Comparison of ENCODE assay signal across 31 cellular contexts in genomic region chr22:22933807-22934542, GRCh38.
DNase-seq lines count a peak whose midpoint lies in the region; ATAC-seq and TF ChIP-seq lines count a peak whose summit lies in the region.
"Had no signal": no experiment of that assay in that cellular context is flagged by ENCODE, and none has a peak within 500 bp of the region (broad histone marks: within the 10 kb centered on the region; RNA-seq: fewer than 3 reads in every experiment).

No MANE protein-coding gene starts in this region.

- no peaks in the 10 kb centered on the region for H3K79me2 ChIP-seq in OCI-LY1 (ENCODE audit: insufficient read depth, low read length)

- H3K4me1 ChIP-seq in OCI-LY1 (ENCODE audit: insufficient read depth, low read length, severe bottlenecking) = peaks cover 99% of the 10 kb centered on the region
- H3K4me1 ChIP-seq: pancreas, stomach, thyroid gland had no signal

- no peaks in the 10 kb centered on the region for H3K27me3 ChIP-seq in OCI-LY1 (ENCODE audit: insufficient read depth, low read length)
- H3K27me3 ChIP-seq: pancreas, Peyer's patch, thyroid gland had no signal

- no peak for ATAC-seq in stimulated activated naive CD8-positive, alpha-beta T cell treated with anti-CD3 and anti-CD28 coated beads, Interleukin-15, Interleukin-2, amounts not matched to agents 100 U/mL and 50 U/mL, for 24 hours
- ATAC-seq in effector memory CD8-positive, alpha-beta T cell (replicated peaks) = no peak
- ATAC-seq in stimulated activated naive B cell treated with anti-CD40 and anti-IgM and Interleukin-4, amounts not matched to agents 10 μg/mL and 1 μg/mL and 100 μg/mL, for 72 hours (replicated peaks) = no peak
- ATAC-seq in GM19324 (IDR thresholded peaks at IDR 0.05; ENCODE audit: low FRiP score, unreplicated experiment) (no peak), HG02852 (IDR thresholded peaks at IDR 0.05; ENCODE audit: unreplicated experiment) (no peak)
- ATAC-seq: left colon, pancreas had no signal

- H3K36me3 ChIP-seq in OCI-LY1 (ENCODE audit: insufficient read depth, low read length) = no peaks in the 10 kb centered on the region
- H3K36me3 ChIP-seq: pancreas, Peyer's patch, stomach, thyroid gland had no signal

- H4K20me1 ChIP-seq in OCI-LY1 (ENCODE audit: insufficient read depth, low read length) = no peaks in the 10 kb centered on the region

- no peaks in the 10 kb centered on the region for H3K27me3 Mint-ChIP-seq in stimulated activated naive CD8-positive, alpha-beta T cell treated with anti-CD3 and anti-CD28 coated beads, Interleukin-15, Interleukin-2, amounts not matched to agents 100 ng/mL and 50 ng/mL, for 24 hours
- H3K27me3 Mint-ChIP-seq in effector memory CD8-positive, alpha-beta T cell = no peaks in the 10 kb centered on the region
- no peaks in the 10 kb centered on the region for H3K27me3 Mint-ChIP-seq in stimulated activated naive B cell treated with anti-CD40 and anti-IgM and Interleukin-4, amounts not matched to agents 10 μg/mL and 1 μg/mL and 100 μg/mL, for 72 hours
- H3K27me3 Mint-ChIP-seq: activated naive CD8-positive, alpha-beta T cell; CD4-positive, alpha-beta memory T cell had no signal

- H3K9ac ChIP-seq in OCI-LY1 (ENCODE audit: low read length) = peak overlapping the region; percentile 83

- peak overlapping the region; percentile 99 for H3K27ac ChIP-seq in OCI-LY1 (ENCODE audit: low read depth, low read length, poor library complexity, severe bottlenecking)
- H3K27ac ChIP-seq: pancreas, thyroid gland, VCaP had no signal

- H3K36me3 Mint-ChIP-seq in stimulated activated naive CD8-positive, alpha-beta T cell treated with anti-CD3 and anti-CD28 coated beads, Interleukin-15, Interleukin-2, amounts not matched to agents 100 ng/mL and 50 ng/mL, for 24 hours (ENCODE audit: low read depth) = no peaks in the 10 kb centered on the region
- H3K36me3 Mint-ChIP-seq in effector memory CD8-positive, alpha-beta T cell (ENCODE audit: insufficient read depth) = no peaks in the 10 kb centered on the region
- peaks cover 10 to 30% of the 10 kb centered on the region in 2 donors for H3K36me3 Mint-ChIP-seq in stimulated activated naive B cell treated with anti-CD40 and anti-IgM and Interleukin-4, amounts not matched to agents 10 μg/mL and 1 μg/mL and 100 μg/mL, for 72 hours
- H3K36me3 Mint-ChIP-seq: activated naive CD8-positive, alpha-beta T cell; CD4-positive, alpha-beta memory T cell had no signal

- peaks cover 44% of the 10 kb centered on the region for H3K4me1 Mint-ChIP-seq in stimulated activated naive CD8-positive, alpha-beta T cell treated with anti-CD3 and anti-CD28 coated beads, Interleukin-15, Interleukin-2, amounts not matched to agents 100 ng/mL and 50 ng/mL, for 24 hours (ENCODE audit: low read depth)
- H3K4me1 Mint-ChIP-seq in effector memory CD8-positive, alpha-beta T cell (ENCODE audit: low read depth in 2 of 2) = peaks cover under 1 to 15% of the 10 kb centered on the region in 2 donors
- H3K4me1 Mint-ChIP-seq in stimulated activated naive B cell treated with anti-CD40 and anti-IgM and Interleukin-4, amounts not matched to agents 10 μg/mL and 1 μg/mL and 100 μg/mL, for 72 hours = peaks cover 85 to 100% of the 10 kb centered on the region in 2 donors

- H3K27ac Mint-ChIP-seq in stimulated activated naive CD8-positive, alpha-beta T cell treated with anti-CD3 and anti-CD28 coated beads, Interleukin-15, Interleukin-2, amounts not matched to agents 100 ng/mL and 50 ng/mL, for 24 hours = peak overlapping the region; percentile 36
- H3K27ac Mint-ChIP-seq in effector memory CD8-positive, alpha-beta T cell = peak overlapping the region; percentile 56 to 68
- H3K27ac Mint-ChIP-seq in stimulated activated naive B cell treated with anti-CD40 and anti-IgM and Interleukin-4, amounts not matched to agents 10 μg/mL and 1 μg/mL and 100 μg/mL, for 72 hours = peak overlapping the region; percentile 99
- H3K27ac Mint-ChIP-seq: activated naive CD8-positive, alpha-beta T cell; CD4-positive, alpha-beta memory T cell; HFFc6 had no signal

- no peak overlapping the region for H2AFZ ChIP-seq in OCI-LY1 (ENCODE audit: low read length)

- no peaks in the 10 kb centered on the region for H3F3A ChIP-seq in OCI-LY1 (ENCODE audit: insufficient read depth, low read length)

- DNase-seq in stimulated activated naive CD8-positive, alpha-beta T cell treated with anti-CD3 and anti-CD28 coated beads, Interleukin-15, Interleukin-2, amounts not matched to agents 100 U/mL and 50 U/mL, for 24 hours = no peak
- DNase-seq in effector memory CD8-positive, alpha-beta T cell = no peak
- no peak for DNase-seq in stimulated activated naive B cell treated with anti-CD40 and anti-IgM and Interleukin-4, amounts not matched to agents 10 μg/mL and 1 μg/mL and 100 μg/mL, for 72 hours
- no peak for DNase-seq in T-helper 2 cell
- DNase-seq: activated CD4-positive, alpha-beta T cell treated with anti-CD3 and anti-CD28 coated beads for 4 hours; activated effector memory CD4-positive, alpha-beta T cell treated with anti-CD3 and anti-CD28 coated beads, Interleukin-2, amount 50 U/mL, for 16 hours; CD4-positive, alpha-beta memory T cell; cortex of kidney; erythroblast; HFFc6; hypothalamus; KG1; left colon; NCI-H1436; NCI-H2081 treated with DMSO at 0.1 percent for 48 hours; NCI-H226; NCI-H69; pancreas; Peyer's patch; retina; SHP77; stomach; SW 1271; T-helper 9 cell; thyroid gland had no signal

- no peak overlapping the region for H3K4me3 ChIP-seq in OCI-LY1 (ENCODE audit: low read depth, low read length, poor library complexity, severe bottlenecking)
- H3K4me3 ChIP-seq: pancreas, Peyer's patch, stomach, thyroid gland had no signal

- no peaks in the 10 kb centered on the region for H3K9me3 ChIP-seq in OCI-LY1 (ENCODE audit: low read length)
- H3K9me3 ChIP-seq: pancreas, Peyer's patch, stomach, thyroid gland had no signal

- H3K9me2 ChIP-seq in OCI-LY1 (ENCODE audit: low read depth, low read length) = no peaks in the 10 kb centered on the region

- H3K9me3 Mint-ChIP-seq in stimulated activated naive CD8-positive, alpha-beta T cell treated with anti-CD3 and anti-CD28 coated beads, Interleukin-15, Interleukin-2, amounts not matched to agents 100 ng/mL and 50 ng/mL, for 24 hours = no peaks in the 10 kb centered on the region
- H3K9me3 Mint-ChIP-seq in effector memory CD8-positive, alpha-beta T cell = no peaks in the 10 kb centered on the region
- no peaks in the 10 kb centered on the region for H3K9me3 Mint-ChIP-seq in stimulated activated naive B cell treated with anti-CD40 and anti-IgM and Interleukin-4, amounts not matched to agents 10 μg/mL and 1 μg/mL and 100 μg/mL, for 72 hours
- H3K9me3 Mint-ChIP-seq: CD4-positive, alpha-beta memory T cell; HFFc6 had no signal

- no peak for TF ChIP-seq CTCF in OCI-LY1 (IDR thresholded peaks at IDR 0.05; ENCODE audit: low read length)

- no peak overlapping the region for H3K4me3 Mint-ChIP-seq in stimulated activated naive CD8-positive, alpha-beta T cell treated with anti-CD3 and anti-CD28 coated beads, Interleukin-15, Interleukin-2, amounts not matched to agents 100 ng/mL and 50 ng/mL, for 24 hours
- no peak overlapping the region for H3K4me3 Mint-ChIP-seq in effector memory CD8-positive, alpha-beta T cell
- H3K4me3 Mint-ChIP-seq in stimulated activated naive B cell treated with anti-CD40 and anti-IgM and Interleukin-4, amounts not matched to agents 10 μg/mL and 1 μg/mL and 100 μg/mL, for 72 hours = peak overlapping the region in 1 of 2 donors; percentile 41
- H3K4me3 Mint-ChIP-seq: activated naive CD8-positive, alpha-beta T cell; CD4-positive, alpha-beta memory T cell; HFFc6 had no signal

- H3K4me2 ChIP-seq in OCI-LY1 (ENCODE audit: low read length) = no peak overlapping the region; the same call in 1 of the 2 replicates

Comparison
In these comparisons a context has a peak if more than half of its experiments do, and no peak if none do; other contexts are left out.
1. H3K27ac Mint-ChIP-seq: peak in every context shown above with its lines; median percentile 99 in stimulated activated naive B cell treated with anti-CD40 and anti-IgM and Interleukin-4, amounts not matched to agents 10 μg/mL and 1 μg/mL and 100 μg/mL, for 72 hours; 62 in effector memory CD8-positive, alpha-beta T cell; 36 in stimulated activated naive CD8-positive, alpha-beta T cell treated with anti-CD3 and anti-CD28 coated beads, Interleukin-15, Interleukin-2, amounts not matched to agents 100 ng/mL and 50 ng/mL, for 24 hours.